In the genomic region with DNA sequence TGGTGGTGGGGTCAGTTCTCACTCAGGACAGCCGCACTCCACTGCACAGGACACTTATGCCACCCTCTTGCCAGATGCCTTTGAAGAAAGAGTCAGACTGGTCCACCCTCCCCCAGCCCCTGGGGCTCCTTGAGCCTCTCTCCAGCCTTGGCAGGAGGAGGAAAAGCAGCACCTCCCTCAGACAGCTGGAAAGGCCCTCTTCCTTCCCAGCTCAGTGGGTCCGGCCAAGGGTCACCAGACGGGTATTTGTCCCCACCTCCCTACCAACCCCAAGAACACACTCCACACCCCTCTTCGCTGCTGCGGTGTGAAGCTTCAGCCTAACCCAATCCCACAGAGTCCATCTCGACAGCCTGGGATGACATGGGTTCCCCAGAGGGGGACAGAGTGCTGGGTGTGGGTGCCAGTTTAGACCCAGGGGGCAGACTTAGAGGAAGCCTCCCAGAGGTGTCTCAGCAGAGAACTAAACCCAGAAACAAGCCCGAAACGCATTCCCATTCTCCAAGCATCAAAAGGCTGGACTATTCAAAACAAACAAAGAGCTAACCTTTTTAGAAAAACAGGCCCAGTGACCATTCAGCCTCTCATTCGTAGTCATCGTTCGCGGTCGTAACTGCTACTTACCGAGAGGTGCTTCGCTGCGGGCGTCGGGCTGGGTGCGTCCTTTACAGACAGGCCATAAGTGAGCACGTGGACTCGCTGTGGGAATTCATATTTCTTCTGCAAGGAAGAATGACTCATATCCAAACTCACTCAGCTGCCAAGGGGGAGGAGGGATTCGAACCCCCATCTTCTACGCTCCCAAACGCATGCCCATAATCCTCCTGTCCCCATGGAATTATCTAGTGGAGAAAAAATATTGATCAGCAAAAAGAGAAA, we compare ENCODE assay signal across 20 cellular contexts. TPM values are rescaled to one million over a fixed set of nuclear protein-coding genes. Genes with fewer than 3 reads are reported as not detected.
A peak's percentile ranks its signal among the peaks of the same experiment; 100 is the strongest.
DNase-seq lines count a peak whose midpoint lies in the region; ATAC-seq, FAIRE-seq and TF ChIP-seq lines count a peak whose summit lies in the region.
"Had no signal": no experiment of that assay in that cellular context is flagged by ENCODE, and none has a peak within 500 bp of the region (broad histone marks: within the 10 kb centered on the region; RNA-seq: fewer than 3 reads in every experiment).

No MANE protein-coding gene starts in this region.

- H3K4me1 ChIP-seq in BLaER1 treated with 17β-estradiol and CSF1 and Interleukin-3, amounts not matched to agents 10 nM and 100 nM, result peaks cover 28 to 63% (median 56%) of the 10 kb centered on the region in 10 experiments
- H3K4me1 ChIP-seq in adipocyte (ENCODE audit: control insufficient read depth, insufficient read depth, low read length) (peaks cover 15% of the 10 kb centered on the region), small intestine (ENCODE audit: control insufficient read depth in 2 of 2, insufficient read depth in 1 of 2, low read depth in 1 of 2, low read length in 1 of 2) (no peaks in the 10 kb centered on the region)

- peaks cover 10% of the 10 kb centered on the region for H3K4me1 Mint-ChIP-seq in neural crest cell
- H3K4me1 Mint-ChIP-seq: stimulated activated effector memory CD8-positive, alpha-beta T cell treated with anti-CD3 and anti-CD28 coated beads, Interleukin-12 subunit alpha, Interleukin-12 subunit beta, amount 100 ng/mL, for 72 hours had no signal

- no peak overlapping the region for H3K4me3 ChIP-seq in BLaER1 treated with 17β-estradiol and CSF1 and Interleukin-3, amounts not matched to agents 10 nM and 100 nM
- no peak overlapping the region for H3K4me3 ChIP-seq in adipocyte (ENCODE audit: low read length)
- H3K4me3 ChIP-seq in small intestine (ENCODE audit: low read depth in 1 of 2, low read length in 2 of 2), result no peak overlapping the region
- H3K4me3 ChIP-seq: dorsolateral prefrontal cortex had no signal

- peak overlapping the region; percentile 78 for H3K27ac Mint-ChIP-seq in neural crest cell (ENCODE audit: unreplicated experiment)
- H3K27ac Mint-ChIP-seq: activated CD8-positive, alpha-beta T cell treated with anti-CD3 and anti-CD28 coated beads for 36 hours; activated naive CD4-positive, alpha-beta T cell treated with anti-CD3 and anti-CD28 coated beads, Interleukin-2, amount 50 U/mL, for 72 hours; stimulated activated effector memory CD8-positive, alpha-beta T cell treated with anti-CD3 and anti-CD28 coated beads, Interleukin-12 subunit alpha, Interleukin-12 subunit beta, amount 100 ng/mL, for 72 hours had no signal

- no peaks in the 10 kb centered on the region for H4K20me1 ChIP-seq in BLaER1 treated with 17β-estradiol and CSF1 and Interleukin-3, amounts not matched to agents 10 nM and 100 nM

- H3K36me3 ChIP-seq in BLaER1 treated with 17β-estradiol and CSF1 and Interleukin-3, amounts not matched to agents 10 nM and 100 nM, result no peaks in the 10 kb centered on the region
- no peaks in the 10 kb centered on the region for H3K36me3 ChIP-seq in adipocyte (ENCODE audit: control insufficient read depth, insufficient read depth, low read length, severe bottlenecking)
- no peaks in the 10 kb centered on the region for H3K36me3 ChIP-seq in small intestine (ENCODE audit: control insufficient read depth in 2 of 2, insufficient read depth in 2 of 2, low read length in 2 of 2)

- H3K27ac ChIP-seq in BLaER1 treated with 17β-estradiol and CSF1 and Interleukin-3, amounts not matched to agents 10 nM and 100 nM, result peak overlapping the region in 8 of 11 experiments; percentile 8 to 77 (median 57); a peak in 15 of 22 replicates
- no peak overlapping the region for H3K27ac ChIP-seq in small intestine (ENCODE audit: low read depth in 1 of 2, low read length in 1 of 2)
- H3K27ac ChIP-seq: C4-2B, dorsolateral prefrontal cortex had no signal

- H3K4me3 Mint-ChIP-seq in neural crest cell, result no peak overlapping the region
- H3K4me3 Mint-ChIP-seq: activated CD8-positive, alpha-beta T cell treated with anti-CD3 and anti-CD28 coated beads for 36 hours; naive thymus-derived CD4-positive, alpha-beta T cell; stimulated activated effector memory CD8-positive, alpha-beta T cell treated with anti-CD3 and anti-CD28 coated beads, Interleukin-12 subunit alpha, Interleukin-12 subunit beta, amount 100 ng/mL, for 72 hours had no signal

- H3K36me3 Mint-ChIP-seq in neural crest cell (ENCODE audit: low read depth), result no peaks in the 10 kb centered on the region
- H3K36me3 Mint-ChIP-seq: activated naive CD4-positive, alpha-beta T cell treated with anti-CD3 and anti-CD28 coated beads, Interleukin-2, amount 50 U/mL, for 72 hours; naive thymus-derived CD4-positive, alpha-beta T cell; stimulated activated effector memory CD8-positive, alpha-beta T cell treated with anti-CD3 and anti-CD28 coated beads, Interleukin-12 subunit alpha, Interleukin-12 subunit beta, amount 100 ng/mL, for 72 hours had no signal

- H3K4me2 ChIP-seq in BLaER1 treated with 17β-estradiol and CSF1 and Interleukin-3, amounts not matched to agents 10 nM and 100 nM, result peak overlapping the region; percentile 49 to 89 (median 76); a peak in 21 of 22 replicates

- 82 to 84% (median 82%) methylated on average over 24 of the region's 24 CpGs for WGBS in small intestine, 3 donors

- H3K27me3 ChIP-seq in BLaER1 treated with 17β-estradiol and CSF1 and Interleukin-3, amounts not matched to agents 10 nM and 100 nM, result peaks cover 0 to 7% (median 0%) of the 10 kb centered on the region in 11 experiments; a peak in 1 of 22 replicates
- no peaks in the 10 kb centered on the region for H3K27me3 ChIP-seq in adipocyte (replicated peaks; ENCODE audit: control insufficient read depth, insufficient read depth, low read length)
- H3K27me3 ChIP-seq in small intestine (ENCODE audit: control insufficient read depth in 2 of 2, insufficient read depth in 2 of 2, low read length in 2 of 2), result peaks cover 0 to 2% of the 10 kb centered on the region in 2 donors

- no peak for TF ChIP-seq CTCF in neural crest cell (conservative IDR thresholded peaks at IDR 0.05)

- H3K9me3 ChIP-seq in BLaER1 treated with 17β-estradiol and CSF1 and Interleukin-3, amounts not matched to agents 10 nM and 100 nM (replicated peaks in 1 of 11), result peaks cover 18 to 36% (median 28%) of the 10 kb centered on the region in 11 experiments; a peak in 20 of 22 replicates
- H3K9me3 ChIP-seq in adipocyte (ENCODE audit: control insufficient read depth, low read length) (peaks cover 18% of the 10 kb centered on the region), small intestine (ENCODE audit: control insufficient read depth, low read depth) (no peaks in the 10 kb centered on the region)

- ATAC-seq in Right ventricle myocardium superior (ENCODE audit: poor library complexity) (peak; percentile 55), GM19455 (IDR thresholded peaks at IDR 0.05; ENCODE audit: unreplicated experiment) (no peak)
- ATAC-seq: activated CD8-positive, alpha-beta T cell treated with anti-CD3 and anti-CD28 coated beads for 36 hours; activated naive CD4-positive, alpha-beta T cell treated with anti-CD3 and anti-CD28 coated beads, Interleukin-2, amount 50 U/mL, for 72 hours; naive thymus-derived CD4-positive, alpha-beta T cell; stimulated activated effector memory CD8-positive, alpha-beta T cell treated with anti-CD3 and anti-CD28 coated beads, Interleukin-12 subunit alpha, Interleukin-12 subunit beta, amount 100 ng/mL, for 72 hours had no signal

- H3K9me3 Mint-ChIP-seq in neural crest cell, result no peaks in the 10 kb centered on the region
- H3K9me3 Mint-ChIP-seq: activated CD8-positive, alpha-beta T cell treated with anti-CD3 and anti-CD28 coated beads for 36 hours; activated naive CD4-positive, alpha-beta T cell treated with anti-CD3 and anti-CD28 coated beads, Interleukin-2, amount 50 U/mL, for 72 hours; stimulated activated effector memory CD8-positive, alpha-beta T cell treated with anti-CD3 and anti-CD28 coated beads, Interleukin-12 subunit alpha, Interleukin-12 subunit beta, amount 100 ng/mL, for 72 hours had no signal

- DNase-seq in adipocyte (ENCODE audit: low read depth), result peak; percentile 13
- peak; percentile 49 for DNase-seq in Right ventricle myocardium superior
- DNase-seq in neural crest cell (ENCODE audit: low read depth, low spot score), result no peak
- no peak for DNase-seq in T-helper 9 cell
- DNase-seq in NCI-H2107 treated with DMSO at 0.1 percent for 48 hours (lab: John Stamatoyannopoulos, UW; ENCODE audit: unreplicated experiment), result no peak
- DNase-seq in small intestine, result no peak
- DNase-seq: activated CD8-positive, alpha-beta T cell treated with anti-CD3 and anti-CD28 coated beads for 36 hours; activated T-cell treated with anti-CD3 and anti-CD28 coated beads, Interleukin-2, amount 50 U/mL, for 48 hours; DMS 273 treated with DMSO at 0.1 percent for 48 hours; dorsolateral prefrontal cortex; erythroblast; naive thymus-derived CD4-positive, alpha-beta T cell; SHP77 treated with DMSO at 0.1 percent for 48 hours had no signal

- no peaks in the 10 kb centered on the region for H3K27me3 Mint-ChIP-seq in neural crest cell (ENCODE audit: low read depth)

- peak overlapping the region in 4 of 11 experiments; percentile 20 to 59 (median 47); a peak in 3 of 22 replicates for H3K9ac ChIP-seq in BLaER1 treated with 17β-estradiol and CSF1 and Interleukin-3, amounts not matched to agents 10 nM and 100 nM
- no peak overlapping the region for H3K9ac ChIP-seq in adipocyte (ENCODE audit: low read length)

- FAIRE-seq in small intestine (lab: Jason Lieb, UNC), result no peak

- intact Hi-C loops in Right ventricle myocardium superior (cut with DNase I), result no loop called here

RNA-seq across cellular contexts. Expression of gene ANO1, which starts 57.5 kb away (rescaled TPM):
- 6.2 TPM for total RNA-seq in Right ventricle myocardium superior
- total RNA-seq in neural crest cell, result 0.27 TPM in 1 of 2 replicates, not detected in the other
- polyA plus RNA-seq in small intestine, result 1 to 10 TPM in 2 of 3 donors, not detected in 1; 1.1 to 2.9 TPM
- total RNA-seq: activated CD8-positive, alpha-beta T cell treated with anti-CD3 and anti-CD28 coated beads for 36 hours; lung microvascular endothelial cell; naive thymus-derived CD4-positive, alpha-beta T cell; T-helper 1 cell treated with Interleukin-12 subunit alpha and Interleukin-12 subunit beta and Interleukin-4 antibody, amounts not matched to agents 30 ng/mL and 1 ng/mL, for 36 hours had no signal
- polyA plus RNA-seq: naive thymus-derived CD4-positive, alpha-beta T cell had no signal

Comparison
In these comparisons a context has a peak if more than half of its experiments do, and no peak if none do; other contexts are left out.
1. H3K27ac ChIP-seq: peak in BLaER1 treated with 17β-estradiol and CSF1 and Interleukin-3, amounts not matched to agents 10 nM and 100 nM (8 of 11); none in small intestine (0 of 2).
2. DNase-seq: peak in adipocyte (single experiment) and Right ventricle myocardium superior (single experiment); none in neural crest cell (single experiment), T-helper 9 cell (single experiment), NCI-H2107 treated with DMSO at 0.1 percent for 48 hours (single experiment) and small intestine (single experiment).